ENCODE assay signal across 16 cellular contexts in genomic region chr20:59954718-59955117, GRCh38. TPM values are rescaled to one million over a fixed set of nuclear protein-coding genes. Genes with fewer than 3 reads are reported as not detected.
DNase-seq lines count a peak whose midpoint lies in the region; ATAC-seq and TF ChIP-seq lines count a peak whose summit lies in the region.
"Had no signal": no experiment of that assay in that cellular context is flagged by ENCODE, and none has a peak within 500 bp of the region (broad histone marks: within the 10 kb centered on the region; RNA-seq: fewer than 3 reads in every experiment).

No MANE protein-coding gene starts in this region.

- no peak overlapping the region for H3K23ac ChIP-seq in neuronal stem cell (ENCODE audit: low read depth, low read length, poor library complexity)

- H3K9ac ChIP-seq in neuronal stem cell (ENCODE audit: low read depth, low read length, poor library complexity), result no peak overlapping the region
- H3K9ac ChIP-seq: BLaER1 had no signal

- no peak for TF ChIP-seq CTCF in Panc1 (IDR thresholded peaks at IDR 0.05)

- CTCF ChIA-PET in Panc1 (lab: Charles Lee), result interaction anchor here (1.1 kb wide), 1 partner anchor 218 kb away, joined by 3 read pairs; no protein-coding TSS in a partner anchor

- POLR2A ChIA-PET in Panc1 (lab: Charles Lee), result no interaction called here
- POLR2A ChIA-PET in naive thymus-derived CD8-positive, alpha-beta T cell (lab: Charles Lee), result no interaction called here

- H3K9me3 ChIP-seq in Panc1 (ENCODE audit: control insufficient read depth, insufficient read depth, low read depth, low read length) (no peaks in the 10 kb centered on the region), neuronal stem cell (replicated peaks in 1 of 2; ENCODE audit: control insufficient read depth in 2 of 2, insufficient read depth in 1 of 2, low read depth in 1 of 2, low read length in 2 of 2) (no peaks in the 10 kb centered on the region)
- H3K9me3 ChIP-seq: BLaER1, MG63, SJCRH30 had no signal

- in situ Hi-C loops in Panc1 (cut with HindIII; ENCODE audit: low pct_unique_long_range_greater_than_20kb, low sequenced_read_pairs), result no loop called here

- no peak overlapping the region for H3K4me2 ChIP-seq in neuronal stem cell (ENCODE audit: insufficient read depth, low read length, poor library complexity, severe bottlenecking)
- H3K4me2 ChIP-seq: BLaER1 had no signal

- intact Hi-C loops in Panc1 (cut with micrococcal nuclease; ENCODE audit: unreplicated experiment), result no loop called here

- peaks cover 5% of the 10 kb centered on the region for H3K36me3 Mint-ChIP-seq in stimulated activated naive CD8-positive, alpha-beta T cell treated with anti-CD3 and anti-CD28 coated beads, Interleukin-15, Interleukin-2, amounts not matched to agents 100 ng/mL and 50 ng/mL, for 24 hours (ENCODE audit: low read depth)
- H3K36me3 Mint-ChIP-seq in naive thymus-derived CD8-positive, alpha-beta T cell, result peaks cover 0 to 12% (median 3%) of the 10 kb centered on the region in 3 donors

- no peak overlapping the region for H2BK120ac ChIP-seq in neuronal stem cell (ENCODE audit: low read depth, low read length)

- no peak overlapping the region for H3K18ac ChIP-seq in neuronal stem cell (ENCODE audit: low read length)

- no CpG with 5 or more reads among the region's 4 CpGs for WGBS in neuronal stem cell (ENCODE audit: extremely low coverage in 2 of 2, insufficient read length in 2 of 2, insufficient replicate concordance in 1 of 2), 2 donors

- H3K9me3 Mint-ChIP-seq in stimulated activated naive CD8-positive, alpha-beta T cell treated with anti-CD3 and anti-CD28 coated beads, Interleukin-15, Interleukin-2, amounts not matched to agents 100 ng/mL and 50 ng/mL, for 24 hours, result no peaks in the 10 kb centered on the region
- H3K9me3 Mint-ChIP-seq in naive thymus-derived CD8-positive, alpha-beta T cell, result no peaks in the 10 kb centered on the region
- H3K9me3 Mint-ChIP-seq: CD4-positive, alpha-beta memory T cell had no signal

- no peak for ATAC-seq in stimulated activated naive CD8-positive, alpha-beta T cell treated with anti-CD3 and anti-CD28 coated beads, Interleukin-15, Interleukin-2, amounts not matched to agents 100 U/mL and 50 U/mL, for 24 hours
- peak; percentile 30; the same call in 1 of the 2 replicates for ATAC-seq in Panc1
- no peak for ATAC-seq in naive thymus-derived CD8-positive, alpha-beta T cell

- no peak overlapping the region for H2AFZ ChIP-seq in neuronal stem cell (ENCODE audit: low read length)

- DNase-seq in stimulated activated naive CD8-positive, alpha-beta T cell treated with anti-CD3 and anti-CD28 coated beads, Interleukin-15, Interleukin-2, amounts not matched to agents 100 U/mL and 50 U/mL, for 24 hours, result no peak
- DNase-seq in Panc1 (ENCODE audit: low read depth, low spot score), result no peak
- no peak for DNase-seq in neuronal stem cell (ENCODE audit: low spot score)
- DNase-seq in naive thymus-derived CD8-positive, alpha-beta T cell, result no peak
- no peak for DNase-seq in iPS-NIHi7 (ENCODE audit: extremely low spot score)
- no peak for DNase-seq in NOMO-1 treated with dmso at 0.1 percent for 144 hours (lab: John Stamatoyannopoulos, UW; ENCODE audit: unreplicated experiment)
- DNase-seq in AG20443 (ENCODE audit: low spot score), result no peak
- DNase-seq: MG63, NCI-H1694, NCI-H2029 treated with DMSO at 0.1 percent for 48 hours had no signal

- H2AK5ac ChIP-seq in neuronal stem cell (ENCODE audit: low read depth, low read length), result peak overlapping the region; percentile 36

- H3K27ac ChIP-seq in Panc1 (ENCODE audit: low read length) (no peak overlapping the region), neuronal stem cell (replicated peaks; ENCODE audit: low read length) (no peak overlapping the region)
- H3K27ac ChIP-seq: BLaER1, SJCRH30 had no signal

- H3K4me1 ChIP-seq in Panc1 (ENCODE audit: control insufficient read depth, insufficient read depth, low read length), result no peaks in the 10 kb centered on the region
- peaks cover 0 to 5% of the 10 kb centered on the region in 2 donors for H3K4me1 ChIP-seq in neuronal stem cell (ENCODE audit: control insufficient read depth in 2 of 2, insufficient read depth in 1 of 2, low read depth in 1 of 2, low read length in 2 of 2)
- H3K4me1 ChIP-seq: BLaER1, SJCRH30 had no signal

- H3K79me1 ChIP-seq in neuronal stem cell (ENCODE audit: low read depth, low read length), result no peaks in the 10 kb centered on the region

- H3K4me1 Mint-ChIP-seq in stimulated activated naive CD8-positive, alpha-beta T cell treated with anti-CD3 and anti-CD28 coated beads, Interleukin-15, Interleukin-2, amounts not matched to agents 100 ng/mL and 50 ng/mL, for 24 hours (ENCODE audit: low read depth), result no peaks in the 10 kb centered on the region
- H3K4me1 Mint-ChIP-seq in naive thymus-derived CD8-positive, alpha-beta T cell, result no peaks in the 10 kb centered on the region
- H3K4me1 Mint-ChIP-seq: CD4-positive, alpha-beta memory T cell had no signal

- H3K27ac Mint-ChIP-seq in stimulated activated naive CD8-positive, alpha-beta T cell treated with anti-CD3 and anti-CD28 coated beads, Interleukin-15, Interleukin-2, amounts not matched to agents 100 ng/mL and 50 ng/mL, for 24 hours, result peak overlapping the region; percentile 21
- peak overlapping the region in 4 of 10 donors; percentile 8 to 53 (median 18) for H3K27ac Mint-ChIP-seq in naive thymus-derived CD8-positive, alpha-beta T cell

- H3K14ac ChIP-seq in neuronal stem cell (ENCODE audit: low read length), result no peak overlapping the region

- H3K4me3 ChIP-seq in Panc1 (ENCODE audit: low read depth in 2 of 2, low read length in 2 of 2) (no peak overlapping the region), neuronal stem cell (ENCODE audit: low read length in 2 of 2) (no peak overlapping the region)
- H3K4me3 ChIP-seq: BLaER1, MG63, SJCRH30 had no signal

- H3K36me3 ChIP-seq in Panc1 (ENCODE audit: control insufficient read depth, insufficient read depth, low read length) (no peaks in the 10 kb centered on the region), neuronal stem cell (replicated peaks in 1 of 2; ENCODE audit: control insufficient read depth in 2 of 2, insufficient read depth in 2 of 2, low read length in 2 of 2) (peaks cover 0 to 2% of the 10 kb centered on the region in 2 donors)
- H3K36me3 ChIP-seq: BLaER1, MG63, SJCRH30 had no signal

- peak overlapping the region; percentile 3 for H2BK15ac ChIP-seq in neuronal stem cell (ENCODE audit: low read length)

- no peak overlapping the region for H4K8ac ChIP-seq in neuronal stem cell (ENCODE audit: low read depth, low read length)

- H4K91ac ChIP-seq in neuronal stem cell (ENCODE audit: low read depth, low read length, poor library complexity), result no peak overlapping the region

- H2BK12ac ChIP-seq in neuronal stem cell (ENCODE audit: low read length), result peak overlapping the region; percentile 60

- H3K4ac ChIP-seq in neuronal stem cell (ENCODE audit: low read length), result no peak overlapping the region

- no peak overlapping the region for H2BK5ac ChIP-seq in neuronal stem cell (ENCODE audit: low read length)

- no TSS peak for BruUV-seq in Panc1 (replicated peaks; lab: Mats Ljungman, UMichigan)

- no peaks in the 10 kb centered on the region for H3K27me3 Mint-ChIP-seq in stimulated activated naive CD8-positive, alpha-beta T cell treated with anti-CD3 and anti-CD28 coated beads, Interleukin-15, Interleukin-2, amounts not matched to agents 100 ng/mL and 50 ng/mL, for 24 hours
- H3K27me3 Mint-ChIP-seq in naive thymus-derived CD8-positive, alpha-beta T cell, result no peaks in the 10 kb centered on the region
- H3K27me3 Mint-ChIP-seq: CD4-positive, alpha-beta memory T cell had no signal

- no peaks in the 10 kb centered on the region for H3K27me3 ChIP-seq in Panc1 (ENCODE audit: control insufficient read depth, insufficient read depth, low read length)
- H3K27me3 ChIP-seq in neuronal stem cell (ENCODE audit: control insufficient read depth in 3 of 3, insufficient read depth in 3 of 3, low read depth in 1 of 3, low read length in 3 of 3), result no peaks in the 10 kb centered on the region
- H3K27me3 ChIP-seq: BLaER1, MG63, SJCRH30 had no signal

- H3K4me3 Mint-ChIP-seq in stimulated activated naive CD8-positive, alpha-beta T cell treated with anti-CD3 and anti-CD28 coated beads, Interleukin-15, Interleukin-2, amounts not matched to agents 100 ng/mL and 50 ng/mL, for 24 hours, result no peak overlapping the region
- no peak overlapping the region for H3K4me3 Mint-ChIP-seq in naive thymus-derived CD8-positive, alpha-beta T cell
- H3K4me3 Mint-ChIP-seq: CD4-positive, alpha-beta memory T cell had no signal

RNA-seq across cellular contexts. Expression of gene CDH26, which starts 3.5 kb away (rescaled TPM):
- total RNA-seq in Panc1 (2021; ENCODE audit: unreplicated experiment), result 0.46 TPM
- 0.13 TPM for polyA plus RNA-seq in Panc1 (2012; ENCODE audit: insufficient read length)
- polyA plus RNA-seq in neuronal stem cell (2013, experiment 1 of 2), result 0.22 TPM
- polyA plus RNA-seq in neuronal stem cell (2013, experiment 2 of 2), result 0.24 TPM
- 1 to 10 TPM; 4.3 to 4.5 TPM for total RNA-seq in naive thymus-derived CD8-positive, alpha-beta T cell
- polyA plus RNA-seq in naive thymus-derived CD8-positive, alpha-beta T cell, result under 1 TPM in 1 of 3 donors, not detected in 2; 0.07 TPM
- total RNA-seq: A172, G401 had no signal

RNA-seq across cellular contexts. Expression of gene FAM217B, which starts 14.5 kb away (rescaled TPM):
- 24.4 TPM for total RNA-seq in Panc1 (2021; ENCODE audit: unreplicated experiment)
- polyA plus RNA-seq in Panc1 (2012; ENCODE audit: insufficient read length), result 8.7 TPM
- polyA plus RNA-seq in neuronal stem cell (2013, experiment 1 of 2), result 13.5 TPM
- polyA plus RNA-seq in neuronal stem cell (2013, experiment 2 of 2), result 13.6 TPM
- total RNA-seq in naive thymus-derived CD8-positive, alpha-beta T cell, result 10 to 100 TPM; 32.6 to 47.3 TPM
- polyA plus RNA-seq in naive thymus-derived CD8-positive, alpha-beta T cell, result 10 to 100 TPM; 24.2 to 27.4 (median 26.0) TPM

RNA-seq across cellular contexts. Expression of gene PPP1R3D, which starts 14.6 kb away (rescaled TPM):
- total RNA-seq in Panc1 (2021; ENCODE audit: unreplicated experiment), result 7.9 TPM
- polyA plus RNA-seq in Panc1 (2012; ENCODE audit: insufficient read length), result 5.1 TPM
- 0.56 TPM for polyA plus RNA-seq in neuronal stem cell (2013, experiment 1 of 2)
- 0.65 TPM for polyA plus RNA-seq in neuronal stem cell (2013, experiment 2 of 2)
- 1 to 10 TPM; 7.7 to 8.1 TPM for total RNA-seq in naive thymus-derived CD8-positive, alpha-beta T cell
- 1 to 10 TPM; 1.3 to 2.7 (median 2.2) TPM for polyA plus RNA-seq in naive thymus-derived CD8-positive, alpha-beta T cell

RNA-seq across cellular contexts. Expression of gene SYCP2, which starts 21.3 kb away (rescaled TPM):
- total RNA-seq in Panc1 (2021; ENCODE audit: unreplicated experiment), result 39.7 TPM
- 12.9 TPM for polyA plus RNA-seq in Panc1 (2012; ENCODE audit: insufficient read length)
- 0.18 TPM for polyA plus RNA-seq in neuronal stem cell (2013, experiment 1 of 2)
- 0.15 TPM for polyA plus RNA-seq in neuronal stem cell (2013, experiment 2 of 2)
- 1 to 10 TPM; 6.1 to 8.3 TPM for total RNA-seq in naive thymus-derived CD8-positive, alpha-beta T cell
- polyA plus RNA-seq in naive thymus-derived CD8-positive, alpha-beta T cell, result 1 to 10 TPM; 1.2 to 1.9 (median 1.6) TPM
